20 cellular contexts compared by ENCODE assay signal in the genomic region with DNA sequence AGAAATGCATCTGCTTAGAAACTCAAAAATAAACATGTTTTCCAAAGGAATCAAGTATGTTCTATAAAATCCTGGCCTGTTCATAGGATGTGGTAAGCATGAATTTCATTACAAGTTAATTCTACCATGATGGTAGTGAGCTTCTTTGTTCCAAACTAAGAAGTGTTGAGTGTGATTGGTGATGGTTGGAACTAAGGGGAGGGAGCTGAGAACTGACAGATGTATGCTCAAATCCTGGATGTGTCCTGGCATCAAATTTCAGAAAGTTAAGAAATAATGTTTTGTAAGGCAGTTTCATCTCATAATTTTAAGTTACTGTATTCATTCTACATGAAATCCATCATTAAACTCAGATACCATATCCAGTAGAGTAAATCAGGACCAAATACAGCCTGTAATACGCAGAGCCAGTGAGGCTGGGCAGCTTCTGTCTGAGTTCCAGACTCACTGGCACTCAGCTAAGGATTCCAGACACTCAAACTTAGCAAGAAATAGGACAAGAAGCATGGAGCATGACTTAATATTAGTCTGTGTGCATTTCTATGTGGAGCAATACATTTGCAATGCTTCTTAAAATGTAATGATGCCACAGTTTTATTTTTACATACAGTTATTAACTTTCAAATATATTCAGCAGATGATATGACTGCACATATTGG.
DNase-seq lines count a peak whose midpoint lies in the region; ATAC-seq and TF ChIP-seq lines count a peak whose summit lies in the region.
"Had no signal": no experiment of that assay in that cellular context is flagged by ENCODE, and none has a peak within 500 bp of the region (broad histone marks: within the 10 kb centered on the region; RNA-seq: fewer than 3 reads in every experiment).

No MANE protein-coding gene starts in this region.

- ATAC-seq in left lung (peak; percentile 15), GM21619 (IDR thresholded peaks at IDR 0.05; ENCODE audit: unreplicated experiment) (no peak)
- ATAC-seq: WTC11 had no signal

- intact Hi-C loops in esophagus muscularis mucosa (cut with DNase I): no loop called here
- intact Hi-C loops in left lung (cut with DNase I): no loop called here
- intact Hi-C loops in thyroid gland (cut with DNase I): no loop called here

- no peak for TF ChIP-seq POLR2A in esophagus muscularis mucosa (IDR thresholded peaks at IDR 0.05; ENCODE audit: low read depth)
- TF ChIP-seq POLR2A in thyroid gland (IDR thresholded peaks at IDR 0.05): no peak

- no peak for TF ChIP-seq EP300 in esophagus muscularis mucosa (IDR thresholded peaks at IDR 0.05)

- H3K27ac ChIP-seq in esophagus muscularis mucosa (replicated peaks in 1 of 4): peak overlapping the region; percentile 39 to 57 (median 44)
- H3K27ac ChIP-seq in left lung: peak overlapping the region in 1 of 2 donors; percentile 39
- no peak overlapping the region for H3K27ac ChIP-seq in thyroid gland
- H3K27ac ChIP-seq: brain microvascular endothelial cell, colonic mucosa, hepatocyte had no signal

- no peak overlapping the region for H3K4me3 ChIP-seq in esophagus muscularis mucosa
- H3K4me3 ChIP-seq in left lung: no peak overlapping the region
- H3K4me3 ChIP-seq in thyroid gland (replicated peaks in 1 of 3): no peak overlapping the region
- H3K4me3 ChIP-seq: colonic mucosa, hepatocyte, lung had no signal

- H3K27me3 ChIP-seq in esophagus muscularis mucosa (no peaks in the 10 kb centered on the region), left lung (no peaks in the 10 kb centered on the region), thyroid gland (no peaks in the 10 kb centered on the region)
- H3K27me3 ChIP-seq: brain microvascular endothelial cell, colonic mucosa, hepatocyte had no signal

- H3K9me3 ChIP-seq in esophagus muscularis mucosa (peaks cover 0 to 4% (median 0%) of the 10 kb centered on the region in 4 donors), left lung (no peaks in the 10 kb centered on the region), thyroid gland (no peaks in the 10 kb centered on the region)
- H3K9me3 ChIP-seq: colonic mucosa had no signal

- H3K36me3 ChIP-seq in esophagus muscularis mucosa (no peaks in the 10 kb centered on the region), left lung (no peaks in the 10 kb centered on the region), thyroid gland (no peaks in the 10 kb centered on the region)
- H3K36me3 ChIP-seq: brain microvascular endothelial cell, colonic mucosa had no signal

- DNase-seq in NCI-H524 (lab: John Stamatoyannopoulos, UW) (peak; percentile 26 to 42), esophagus muscularis mucosa (ENCODE audit: extremely low spot score) (no peak), left lung (no peak), thyroid gland (peak; percentile 18 to 58), SHP77 (lab: John Stamatoyannopoulos, UW) (no peak), midbrain (lab: John Stamatoyannopoulos, UW) (no peak)
- no peak for DNase-seq in effector CD8-positive, alpha-beta T cell (lab: John Stamatoyannopoulos, UW)
- DNase-seq: activated CD4-positive, alpha-beta T cell treated with anti-CD3 and anti-CD28 coated beads, Interleukin-2, amount 50 U/mL, for 48 hours; activated effector memory CD4-positive, alpha-beta T cell treated with Interleukin-2 at 50 U/mL for 16 hours; activated naive CD8-positive, alpha-beta T cell treated with anti-CD3 and anti-CD28 coated beads, Interleukin-2, amount 10 ng/mL, durations not matched to agents 7 days and 5 days; brain microvascular endothelial cell; colonic mucosa; NCI-H1105 treated with DMSO at 0.1 percent for 48 hours; NCI-H2081 treated with DMSO at 0.1 percent for 48 hours; NCI-H510A treated with DMSO at 0.1 percent for 48 hours; T-helper 9 cell had no signal

- peaks cover 13 to 29% (median 21%) of the 10 kb centered on the region in 4 donors for H3K4me1 ChIP-seq in esophagus muscularis mucosa
- H3K4me1 ChIP-seq in left lung: no peaks in the 10 kb centered on the region
- peaks cover 8 to 10% of the 10 kb centered on the region in 2 donors for H3K4me1 ChIP-seq in thyroid gland
- H3K4me1 ChIP-seq: colonic mucosa had no signal

- no peak for TF ChIP-seq CTCF in esophagus muscularis mucosa (IDR thresholded peaks at IDR 0.05)
- TF ChIP-seq CTCF in left lung (IDR thresholded peaks at IDR 0.05): no peak
- no peak for TF ChIP-seq CTCF in thyroid gland (IDR thresholded peaks at IDR 0.05)

- 33% methylated on average over 1 of the region's 1 CpG for WGBS in esophagus muscularis mucosa
- WGBS in thyroid gland, 2 donors: 59 to 88% methylated on average over 1 of the region's 1 CpG

Comparison
In these comparisons a context has a peak if more than half of its experiments do, and no peak if none do; other contexts are left out.
1. DNase-seq: peak in NCI-H524 (2 of 2) and thyroid gland (2 of 2); none in esophagus muscularis mucosa (single experiment), left lung (0 of 2), effector CD8-positive, alpha-beta T cell (single experiment), SHP77 (0 of 2) and midbrain (single experiment).
2. H3K27ac ChIP-seq: peak in esophagus muscularis mucosa (4 of 4); none in thyroid gland (0 of 3).